21 cellular contexts compared by ENCODE assay signal in the genomic region with DNA sequence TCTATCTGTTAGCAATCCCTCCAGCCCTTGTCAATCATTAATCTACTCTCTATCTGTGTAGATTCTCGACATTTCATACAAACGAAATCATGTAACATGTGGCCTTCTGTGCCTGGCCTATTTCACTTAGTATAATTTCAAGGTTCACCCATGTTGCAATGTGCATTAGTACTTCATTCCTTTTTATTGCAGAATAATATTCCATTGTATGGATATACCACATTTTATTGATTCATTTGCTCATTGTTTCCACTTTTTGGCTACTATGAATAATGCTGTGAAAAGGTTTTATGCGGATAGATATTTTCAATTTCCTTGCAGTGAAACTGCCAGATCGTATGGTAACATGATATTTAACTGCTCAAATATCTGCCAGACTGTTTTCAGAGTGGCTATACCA.
"Had no signal": no experiment of that assay in that cellular context is flagged by ENCODE, and none has a peak within 500 bp of the region (broad histone marks: within the 10 kb centered on the region; RNA-seq: fewer than 3 reads in every experiment).

No MANE protein-coding gene starts in this region.

- H3K27ac ChIP-seq: hepatocyte, left ventricle myocardium inferior, ovary, right atrium auricular region, right lobe of liver, stomach, testis, thyroid gland, transverse colon, upper lobe of right lung, uterus had no signal

- H3K9me3 Mint-ChIP-seq: natural killer cell had no signal

- H3K9me3 ChIP-seq: ovary, right atrium auricular region, right lobe of liver, testis, thyroid gland, transverse colon, upper lobe of right lung, uterus had no signal

- H3K79me2 ChIP-seq: hepatocyte had no signal

- H3K36me3 Mint-ChIP-seq: natural killer cell had no signal

- H3K27ac Mint-ChIP-seq: mesothelial cell of epicardium; natural killer cell; nephron progenitor cell; progenitor cell of endocrine pancreas; stimulated activated naive B cell treated with anti-CD40 and anti-IgM and Interleukin-4, amounts not matched to agents 10 μg/mL and 1 μg/mL and 100 μg/mL, for 72 hours had no signal

- DNase-seq: left ventricle myocardium inferior; naive B cell; natural killer cell; nephron progenitor cell; right lobe of liver; stimulated activated CD4-positive, alpha-beta T cell treated with anti-CD3 and anti-CD28 coated beads, Interleukin-2, amount 100 ng/mL, for 24 hours; stimulated activated CD4-positive, alpha-beta T cell treated with anti-CD3 and anti-CD28 coated beads, Interleukin-4, amount 100 ng/mL, for 1 hour; stimulated activated naive B cell treated with anti-CD40 and anti-IgM and Interleukin-4, amounts not matched to agents 10 μg/mL and 1 μg/mL and 100 μg/mL, for 72 hours; stimulated activated naive CD8-positive, alpha-beta T cell treated with anti-CD3 and anti-CD28 coated beads, Interleukin-15, Interleukin-2, amounts not matched to agents 100 U/mL and 50 U/mL, for 24 hours; stomach; testis; thyroid gland; transverse colon; upper lobe of right lung had no signal

- H3K36me3 ChIP-seq: left ventricle myocardium inferior, ovary, right atrium auricular region, right lobe of liver, stomach, thyroid gland, transverse colon, upper lobe of right lung, uterus had no signal

- H3K4me3 ChIP-seq: hepatocyte, lung, ovary, right lobe of liver, thyroid gland, uterus had no signal

- H3K27me3 Mint-ChIP-seq: naive B cell; stimulated activated naive B cell treated with anti-CD40 and anti-IgM and Interleukin-4, amounts not matched to agents 10 μg/mL and 1 μg/mL and 100 μg/mL, for 72 hours had no signal

- H3K4me3 Mint-ChIP-seq: natural killer cell, nephron progenitor cell had no signal

- H3K4me1 ChIP-seq: right lobe of liver, thyroid gland, upper lobe of right lung, uterus had no signal

- H3K27me3 ChIP-seq: hepatocyte, ovary, right atrium auricular region, right lobe of liver, stomach, testis, thyroid gland, transverse colon, upper lobe of right lung, uterus had no signal
